Comparison of ENCODE assay signal across 8 cellular contexts in genomic region chr10:114437456-114438292, GRCh38. TPM values are rescaled to one million over a fixed set of nuclear protein-coding genes. Genes with fewer than 3 reads are reported as not detected.
DNase-seq lines count a peak whose midpoint lies in the region; ATAC-seq and TF ChIP-seq lines count a peak whose summit lies in the region.

No MANE protein-coding gene starts in this region.

- H3K9ac ChIP-seq in neural progenitor cell = no peak overlapping the region

- H3K27ac Mint-ChIP-seq in neural progenitor cell = no peak overlapping the region
- H3K27ac Mint-ChIP-seq in activated naive CD4-positive, alpha-beta T cell treated with anti-CD3 and anti-CD28 coated beads, Interleukin-2, amount 10 ng/mL, durations not matched to agents 7 days and 5 days = no peak overlapping the region

- in situ Hi-C loops in KBM-7 (cut with MboI; ENCODE audit: low pct_unique_long_range_greater_than_20kb, low sequenced_read_pairs) = no loop called here

- no peaks in the 10 kb centered on the region for H3K4me1 Mint-ChIP-seq in neural progenitor cell
- H3K4me1 Mint-ChIP-seq in activated naive CD4-positive, alpha-beta T cell treated with anti-CD3 and anti-CD28 coated beads, Interleukin-2, amount 10 ng/mL, durations not matched to agents 7 days and 5 days = no peaks in the 10 kb centered on the region

- no peaks in the 10 kb centered on the region for H3K9me3 Mint-ChIP-seq in neural progenitor cell
- H3K9me3 Mint-ChIP-seq in activated naive CD4-positive, alpha-beta T cell treated with anti-CD3 and anti-CD28 coated beads, Interleukin-2, amount 10 ng/mL, durations not matched to agents 7 days and 5 days = no peaks in the 10 kb centered on the region

- no peak overlapping the region for H3K4me3 Mint-ChIP-seq in neural progenitor cell
- H3K4me3 Mint-ChIP-seq in activated naive CD4-positive, alpha-beta T cell treated with anti-CD3 and anti-CD28 coated beads, Interleukin-2, amount 10 ng/mL, durations not matched to agents 7 days and 5 days = no peak overlapping the region

- DNase-seq in EH (ENCODE audit: low read depth) (peak; percentile 42), KBM-7 (peak; percentile 33), cardiac fibroblast (ENCODE audit: low read depth in 2 of 2) (peak; percentile 41 to 46), neural progenitor cell (ENCODE audit: low spot score) (peak; percentile 52), DMS114 treated with DMSO at 0.1 percent for 48 hours (lab: John Stamatoyannopoulos, UW; ENCODE audit: unreplicated experiment) (no peak), SHP77 (lab: John Stamatoyannopoulos, UW) (no peak)
- no peak for DNase-seq in activated naive CD4-positive, alpha-beta T cell treated with anti-CD3 and anti-CD28 coated beads, Interleukin-2, amount 10 ng/mL, durations not matched to agents 7 days and 5 days

- CTCF ChIA-PET in activated naive CD4-positive, alpha-beta T cell treated with anti-CD3 and anti-CD28 coated beads, Interleukin-2, amount 10 ng/mL, durations not matched to agents 7 days and 5 days (lab: Charles Lee) = interaction anchor here (0.7 to 1.3 kb wide), 2 partner anchors 23 to 134 kb away, joined by 3 to 10 read pairs; no protein-coding TSS in a partner anchor

- no peaks in the 10 kb centered on the region for H3K9me3 ChIP-seq in neural progenitor cell (ENCODE audit: low read depth)

- H3K4me2 ChIP-seq in neural progenitor cell = no peak overlapping the region

- H3K36me3 Mint-ChIP-seq in neural progenitor cell = peaks cover 50% of the 10 kb centered on the region
- H3K36me3 Mint-ChIP-seq in activated naive CD4-positive, alpha-beta T cell treated with anti-CD3 and anti-CD28 coated beads, Interleukin-2, amount 10 ng/mL, durations not matched to agents 7 days and 5 days = peaks cover 73% of the 10 kb centered on the region

- TF ChIP-seq CTCF in cardiac fibroblast (IDR thresholded peaks at IDR 0.05; ENCODE audit: low read depth, low read length) (peak; percentile 60), neural progenitor cell (IDR thresholded peaks at IDR 0.05) (peak; percentile 67)

- no peak for ATAC-seq in HG03442 (IDR thresholded peaks at IDR 0.05; ENCODE audit: unreplicated experiment)

- no peaks in the 10 kb centered on the region for H3K27me3 Mint-ChIP-seq in neural progenitor cell (ENCODE audit: insufficient read depth, low read depth)
- H3K27me3 Mint-ChIP-seq in activated naive CD4-positive, alpha-beta T cell treated with anti-CD3 and anti-CD28 coated beads, Interleukin-2, amount 10 ng/mL, durations not matched to agents 7 days and 5 days = no peaks in the 10 kb centered on the region

- H3K27me3 ChIP-seq in neural progenitor cell = no peaks in the 10 kb centered on the region

- H4K20me1 ChIP-seq in neural progenitor cell (ENCODE audit: low read depth) = no peaks in the 10 kb centered on the region

- no peaks in the 10 kb centered on the region for H3K79me2 ChIP-seq in neural progenitor cell (ENCODE audit: low read depth)

- H3F3A ChIP-seq in neural progenitor cell (ENCODE audit: low read depth) = no peaks in the 10 kb centered on the region

- H2AFZ ChIP-seq in neural progenitor cell (replicated peaks) = no peak overlapping the region

- no peaks in the 10 kb centered on the region for H3K4me1 ChIP-seq in neural progenitor cell

- H3K36me3 ChIP-seq in neural progenitor cell = no peaks in the 10 kb centered on the region

- H3K27ac ChIP-seq in neural progenitor cell = no peak overlapping the region

- no peak overlapping the region for H3K4me3 ChIP-seq in cardiac fibroblast (replicated peaks in 1 of 2; ENCODE audit: low read depth in 2 of 2, low read length in 2 of 2)
- no peak overlapping the region for H3K4me3 ChIP-seq in neural progenitor cell

RNA-seq across cellular contexts. Expression of gene AFAP1L2, which starts 33.4 kb away (rescaled TPM):
- 4.8 and 6.9 TPM in 2 replicates for total RNA-seq in neural progenitor cell (ENCODE audit: low replicate concordance)

Comparison
In these comparisons a context has a peak if more than half of its experiments do, and no peak if none do; other contexts are left out.
1. DNase-seq: peak in EH (single experiment), KBM-7 (single experiment), cardiac fibroblast (2 of 2) and neural progenitor cell (single experiment); none in activated naive CD4-positive, alpha-beta T cell treated with anti-CD3 and anti-CD28 coated beads, Interleukin-2, amount 10 ng/mL, durations not matched to agents 7 days and 5 days (single experiment), DMS114 treated with DMSO at 0.1 percent for 48 hours (single experiment) and SHP77 (0 of 2).